Comparison of ENCODE assay signal across 11 cellular contexts in genomic region chr5:1793966-1794895, GRCh38. TPM values are rescaled to one million over a fixed set of nuclear protein-coding genes. Genes with fewer than 3 reads are reported as not detected.
DNase-seq lines count a peak whose midpoint lies in the region; ATAC-seq and TF ChIP-seq lines count a peak whose summit lies in the region.
"Had no signal": no experiment of that assay in that cellular context is flagged by ENCODE, and none has a peak within 500 bp of the region (broad histone marks: within the 10 kb centered on the region; RNA-seq: fewer than 3 reads in every experiment).

No MANE protein-coding gene starts in this region.

- peaks cover 0 to 21% of the 10 kb centered on the region in 2 donors for H3K4me1 ChIP-seq in right atrium auricular region
- no peaks in the 10 kb centered on the region for H3K4me1 ChIP-seq in aorta (ENCODE audit: control insufficient read depth in 1 of 2, insufficient read depth in 2 of 2, low read length in 2 of 2)

- H3K36me3 ChIP-seq in right atrium auricular region: peaks cover 12% of the 10 kb centered on the region
- peaks cover 18% of the 10 kb centered on the region for H3K36me3 ChIP-seq in SK-N-MC (ENCODE audit: insufficient read depth, low read length)
- H3K36me3 ChIP-seq in aorta (ENCODE audit: control insufficient read depth in 1 of 2, insufficient read depth in 2 of 2, low read length in 1 of 2): peaks cover 0 to 3% of the 10 kb centered on the region in 2 donors
- peaks cover 24% of the 10 kb centered on the region for H3K36me3 ChIP-seq in WERI-Rb-1

- no peak for TF ChIP-seq CTCF in right atrium auricular region (IDR thresholded peaks at IDR 0.05)
- no peak for TF ChIP-seq CTCF in WERI-Rb-1 (IDR thresholded peaks at IDR 0.05; ENCODE audit: low read depth, low read length)

- no peak overlapping the region for H3K9ac ChIP-seq in SK-N-MC (ENCODE audit: insufficient read length)

- no peaks in the 10 kb centered on the region for H3K27me3 ChIP-seq in right atrium auricular region
- H3K27me3 ChIP-seq in aorta (ENCODE audit: control insufficient read depth in 1 of 2, insufficient read depth in 2 of 2, low read length in 1 of 2): no peaks in the 10 kb centered on the region
- H3K27me3 ChIP-seq in WERI-Rb-1 (ENCODE audit: insufficient read depth, low read depth, severe bottlenecking): peaks cover 48% of the 10 kb centered on the region
- H3K27me3 ChIP-seq: adrenal gland had no signal

- H3K27ac ChIP-seq in right atrium auricular region: no peak overlapping the region
- peak overlapping the region; percentile 90 for H3K27ac ChIP-seq in SK-N-MC
- H3K27ac ChIP-seq in aorta (ENCODE audit: low read depth in 1 of 2, low read length in 2 of 2): no peak overlapping the region
- no peak overlapping the region for H3K27ac ChIP-seq in WERI-Rb-1
- H3K27ac ChIP-seq: adrenal gland had no signal

- peak; percentile 38 for DNase-seq in Right ventricle myocardium superior
- no peak for DNase-seq in right atrium auricular region (ENCODE audit: low spot score)
- no peak for DNase-seq in SK-N-MC (ENCODE audit: low read depth, low spot score)
- peak; percentile 37 for DNase-seq in fibroblast of peridontal ligament (ENCODE audit: extremely low read depth)
- DNase-seq in aorta: peak; percentile 47 to 73
- DNase-seq in stimulated activated CD4-positive, alpha-beta T cell treated with anti-CD3 and anti-CD28 coated beads, Interleukin-4, amount 100 ng/mL, for 4 hours: no peak
- no peak for DNase-seq in WERI-Rb-1
- no peak for DNase-seq in NCI-H345 (lab: John Stamatoyannopoulos, UW)
- DNase-seq: adrenal gland, immature natural killer cell had no signal

- H3K9me3 ChIP-seq in right atrium auricular region (no peaks in the 10 kb centered on the region), SK-N-MC (ENCODE audit: low read depth, low read length) (no peaks in the 10 kb centered on the region), aorta (ENCODE audit: control insufficient read depth, low read length) (no peaks in the 10 kb centered on the region), WERI-Rb-1 (ENCODE audit: severe bottlenecking) (no peaks in the 10 kb centered on the region)
- H3K9me3 ChIP-seq: adrenal gland had no signal

- intact Hi-C loops in Right ventricle myocardium superior (cut with DNase I): no loop called here
- intact Hi-C loops in aorta (cut with DNase I): loop anchor here in 1 of 2 donors (10.0 kb wide), 1 partner anchor 449 kb away; the partner anchor contains the start of gene CLPTM1L

- H3K4me3 ChIP-seq in right atrium auricular region: no peak overlapping the region
- H3K4me3 ChIP-seq in SK-N-MC: no peak overlapping the region; the same call in 1 of the 2 replicates
- no peak overlapping the region for H3K4me3 ChIP-seq in aorta (ENCODE audit: low read length in 2 of 2)
- no peak overlapping the region for H3K4me3 ChIP-seq in WERI-Rb-1 (ENCODE audit: low read depth, low read length)
- H3K4me3 ChIP-seq: adrenal gland had no signal

- 65 to 74% methylated on average over 33 of the region's 33 CpGs for WGBS in aorta, 2 donors

- ATAC-seq in Right ventricle myocardium superior (ENCODE audit: poor library complexity) (no peak), aorta (ENCODE audit: low FRiP score) (no peak)
- ATAC-seq: Right ventricle myocardium inferior had no signal

RNA-seq across cellular contexts. Expression of gene MRPL36, which starts 5.4 kb away (rescaled TPM):
- total RNA-seq in Right ventricle myocardium superior (65.5 TPM), right atrium auricular region (10 to 100 TPM; 40.5 to 41.2 TPM), aorta (10 to 100 TPM; 25.1 to 28.5 TPM)
- 10 to 100 TPM; 49.5 to 62.2 TPM for polyA plus RNA-seq in aorta

RNA-seq across cellular contexts. Expression of gene NDUFS6, which starts 7.0 kb away (rescaled TPM):
- 126 TPM for total RNA-seq in Right ventricle myocardium superior
- total RNA-seq in right atrium auricular region: 100 to 1,000 TPM; 130 to 135 TPM
- 10 to 100 TPM; 16.7 to 24.2 TPM for total RNA-seq in aorta
- 10 to 100 TPM; 46.6 to 64.9 TPM for polyA plus RNA-seq in aorta

Comparison
In these comparisons a context has a peak if more than half of its experiments do, and no peak if none do; other contexts are left out.
1. DNase-seq: peak in Right ventricle myocardium superior (single experiment), fibroblast of peridontal ligament (single experiment) and aorta (2 of 2); none in right atrium auricular region (single experiment), SK-N-MC (single experiment), stimulated activated CD4-positive, alpha-beta T cell treated with anti-CD3 and anti-CD28 coated beads, Interleukin-4, amount 100 ng/mL, for 4 hours (0 of 2), WERI-Rb-1 (single experiment) and NCI-H345 (single experiment).